ENCODE assay signal across 21 cellular contexts in genomic region chr19:53092723-53093122, GRCh38. TPM values are rescaled to one million over a fixed set of nuclear protein-coding genes. Genes with fewer than 3 reads are reported as not detected.
DNase-seq lines count a peak whose midpoint lies in the region; ATAC-seq, FAIRE-seq and TF ChIP-seq lines count a peak whose summit lies in the region.
"Had no signal": no experiment of that assay in that cellular context is flagged by ENCODE, and none has a peak within 500 bp of the region (broad histone marks: within the 10 kb centered on the region; RNA-seq: fewer than 3 reads in every experiment).

No MANE protein-coding gene starts in this region.

- no peak overlapping the region for H3K23ac ChIP-seq in H1 (ENCODE audit: insufficient read length)

- TF ChIP-seq CTCF in HepG2 (CRISPR knock-in tag; IDR thresholded peaks at IDR 0.05) (no peak), right lobe of liver (IDR thresholded peaks at IDR 0.05) (no peak), WTC11 (IDR thresholded peaks at IDR 0.05) (no peak), H1 (IDR thresholded peaks at IDR 0.05; ENCODE audit: control extremely low read depth in 1 of 3, insufficient read depth in 1 of 3, low read depth in 1 of 3, low read length in 3 of 3) (no peak), omental fat pad (IDR thresholded peaks at IDR 0.05) (no peak)

- no peak overlapping the region for H2BK15ac ChIP-seq in H1 (ENCODE audit: low read length)

- peaks cover 1 to 11% of the 10 kb centered on the region in 2 experiments; a peak in 3 of 5 replicates for H3K36me3 ChIP-seq in HepG2 (replicated peaks in 1 of 2; ENCODE audit: control insufficient read depth in 1 of 2, insufficient read depth in 2 of 2, low read length in 2 of 2)
- H3K36me3 ChIP-seq in right lobe of liver = peaks cover 5 to 11% (median 7%) of the 10 kb centered on the region in 4 donors
- H3K36me3 ChIP-seq in H1 (ENCODE audit: control insufficient read depth in 2 of 4, insufficient read depth in 4 of 4, low read length in 3 of 4) = peaks cover 0 to 24% (median 5%) of the 10 kb centered on the region in 4 experiments; a peak in 5 of 8 replicates
- peaks cover 28% of the 10 kb centered on the region for H3K36me3 ChIP-seq in CD8-positive, alpha-beta memory T cell (ENCODE audit: insufficient read depth, low read length)

- whole genome bisulfite sequencing in HepG2 (ENCODE audit: low lambda C conversion rate) = 57% methylated on average over 1 of the region's 1 CpG
- WGBS in right lobe of liver (ENCODE audit: insufficient coverage, low coverage, low lambda C conversion rate, missing lambda C conversion rate) = 0% methylated on average over 1 of the region's 1 CpG
- 91% methylated on average over 1 of the region's 1 CpG; no CpG with 5 or more reads in 1 of the 2 experiments for WGBS in H1 (ENCODE audit: extremely low coverage in 1 of 2, insufficient coverage in 1 of 2, insufficient read length in 1 of 2, insufficient replicate concordance in 2 of 2, low coverage in 1 of 2, low lambda C conversion rate in 2 of 2, missing lambda C conversion rate in 1 of 2), 2 experiments

- H3K27ac Mint-ChIP-seq in WTC11 = peak overlapping the region; percentile 20; the same call in 1 of the 2 replicates
- no peak overlapping the region for H3K27ac Mint-ChIP-seq in CD8-positive, alpha-beta memory T cell
- H3K27ac Mint-ChIP-seq: H9 had no signal

- H2BK20ac ChIP-seq in H1 (ENCODE audit: low read length) = no peak overlapping the region

- H3K4me2 ChIP-seq in HepG2 (ENCODE audit: low read depth, low read length) (no peak overlapping the region), H1 (ENCODE audit: insufficient read depth in 1 of 2, low read depth in 2 of 2, low read length in 2 of 2) (no peak overlapping the region)

- peaks cover 21% of the 10 kb centered on the region for H3K9me3 ChIP-seq in HepG2 (ENCODE audit: low read length)
- H3K9me3 ChIP-seq in right lobe of liver = no peaks in the 10 kb centered on the region
- H3K9me3 ChIP-seq in H1 (ENCODE audit: insufficient read depth in 2 of 2, low read depth in 1 of 2, low read length in 1 of 2) = no peaks in the 10 kb centered on the region
- no peaks in the 10 kb centered on the region for H3K9me3 ChIP-seq in CD8-positive, alpha-beta memory T cell (ENCODE audit: low read length)
- H3K9me3 ChIP-seq: Caco-2 had no signal

- no peak overlapping the region for H3K56ac ChIP-seq in H1 (replicated peaks; ENCODE audit: insufficient read length, low read depth, low read length)

- no peak overlapping the region for H3K4ac ChIP-seq in H1 (replicated peaks; ENCODE audit: insufficient read length, low read depth, low read length)

- no TSS peak for BruUV-seq in HepG2 (replicated peaks; lab: Mats Ljungman, UMichigan)

- H3K4me3 Mint-ChIP-seq in WTC11 = no peak overlapping the region
- no peak overlapping the region for H3K4me3 Mint-ChIP-seq in CD8-positive, alpha-beta memory T cell
- H3K4me3 Mint-ChIP-seq: CD4-positive, alpha-beta memory T cell; H9 had no signal

- no peak overlapping the region for H4K8ac ChIP-seq in H1 (ENCODE audit: extremely low read depth, insufficient read depth, low read length)

- H3K4me1 ChIP-seq in HepG2 (ENCODE audit: insufficient read depth, low read length) (peaks cover 13% of the 10 kb centered on the region), right lobe of liver (no peaks in the 10 kb centered on the region), H1 (replicated peaks in 1 of 4; ENCODE audit: control insufficient read depth in 3 of 4, insufficient read depth in 4 of 4, low read length in 3 of 4) (peaks cover 0 to 7% (median 2%) of the 10 kb centered on the region in 4 experiments; a peak in 3 of 7 replicates)
- no peaks in the 10 kb centered on the region for H3K4me1 ChIP-seq in CD8-positive, alpha-beta memory T cell (ENCODE audit: insufficient read depth, low read length)

- H4K20me1 ChIP-seq in HepG2 (ENCODE audit: insufficient read depth, low read length) (no peaks in the 10 kb centered on the region), H1 (replicated peaks in 1 of 2; ENCODE audit: control insufficient read depth in 1 of 2, insufficient read depth in 2 of 2, low read length in 2 of 2) (peaks cover 4 to 9% of the 10 kb centered on the region in 2 experiments)

- no peak overlapping the region for H2AK5ac ChIP-seq in H1 (ENCODE audit: low read depth, low read length)

- H3K79me2 ChIP-seq in HepG2 (ENCODE audit: insufficient read depth, low read length) (no peaks in the 10 kb centered on the region), H1 (ENCODE audit: control insufficient read depth in 1 of 2, insufficient read depth in 2 of 2, low read length in 2 of 2) (peaks cover 0 to 22% of the 10 kb centered on the region in 2 experiments; a peak in 2 of 4 replicates)

- H3K9ac ChIP-seq in HepG2 (ENCODE audit: insufficient read depth, low read depth, low read length) (no peak overlapping the region), H1 (replicated peaks in 1 of 4; ENCODE audit: extremely low read depth in 1 of 4, low read depth in 3 of 4, low read length in 3 of 4) (no peak overlapping the region)
- H3K9ac ChIP-seq: GM23248 had no signal

- H3K27ac ChIP-seq in HepG2 (ENCODE audit: extremely low read length, insufficient read depth, low read length) (no peak overlapping the region), right lobe of liver (no peak overlapping the region), H1 (ENCODE audit: low read depth, low read length) (no peak overlapping the region)
- H3K27ac ChIP-seq in CD8-positive, alpha-beta memory T cell (ENCODE audit: low read depth, low read length) = no peak overlapping the region
- H3K27ac ChIP-seq: GM23248 had no signal

- peaks cover 5% of the 10 kb centered on the region; the same call in 1 of the 2 replicates for H3K79me1 ChIP-seq in H1 (ENCODE audit: low read depth, low read length)

- no peak overlapping the region for H3K14ac ChIP-seq in H1 (ENCODE audit: insufficient read length)

- FAIRE-seq in HepG2 (lab: Jason Lieb, UNC) = no peak
- no peak for FAIRE-seq in H1 (lab: Jason Lieb, UNC)
- FAIRE-seq: G401.6, GM12892 had no signal

- CTCF ChIA-PET in HepG2 (lab: Yijun Ruan, JAX; ENCODE audit: low intra/inter-chr PET ratio, low total read pairs) (no interaction called here), WTC11 (lab: Charles Lee) (interaction anchor here (2.1 kb wide), 1 partner anchor 15 kb away, joined by 39 read pairs; no protein-coding TSS in a partner anchor), H1 (lab: Charles Lee; ENCODE audit: partially characterized antibody) (interaction anchor here (0.8 to 2.6 kb wide), 3 partner anchors 9 to 33 kb away, joined by 3 to 8 read pairs (median 3); no protein-coding TSS in a partner anchor)
- CTCF ChIA-PET in CD8-positive, alpha-beta memory T cell (lab: Charles Lee) = no interaction called here

- intact Hi-C loops in HepG2 (cut with micrococcal nuclease; ENCODE audit: unreplicated experiment) = no loop called here
- intact Hi-C loops in right lobe of liver (cut with DNase I) = no loop called here

- TF ChIP-seq POLR2A in HepG2 (IDR thresholded peaks at IDR 0.05; ENCODE audit: insufficient read depth in 1 of 2, low read depth in 2 of 2, low read length in 2 of 2) = no peak
- no peak for TF ChIP-seq POLR2A in right lobe of liver (IDR thresholded peaks at IDR 0.05)
- TF ChIP-seq POLR2A in H1 (IDR thresholded peaks at IDR 0.05; ENCODE audit: control extremely low read depth in 1 of 2, low read depth in 2 of 2, low read length in 2 of 2) = no peak

- ATAC-seq in HepG2 = no peak
- no peak for ATAC-seq in right lobe of liver
- ATAC-seq in WTC11 = no peak
- ATAC-seq in omental fat pad (ENCODE audit: low FRiP score) = no peak
- ATAC-seq: HCT116 had no signal

- no peaks in the 10 kb centered on the region for H3K23me2 ChIP-seq in H1 (ENCODE audit: low read depth, low read length)

- no peak overlapping the region for H3K18ac ChIP-seq in H1 (ENCODE audit: extremely low read depth, low read length)

- TF ChIP-seq RAD21 in HepG2 (CRISPR knock-in tag; IDR thresholded peaks at IDR 0.05) = no peak
- no peak for TF ChIP-seq RAD21 in H1 (IDR thresholded peaks at IDR 0.05 in 1 of 2, conservative IDR thresholded peaks at IDR 0.05 in 1 of 2; ENCODE audit: low read depth in 2 of 2, low read length in 2 of 2)

- no peak overlapping the region for H2BK120ac ChIP-seq in H1 (replicated peaks; ENCODE audit: low read depth, low read length)

- H3K36me3 Mint-ChIP-seq in WTC11 = peaks cover 31% of the 10 kb centered on the region
- H3K36me3 Mint-ChIP-seq in CD8-positive, alpha-beta memory T cell = peaks cover 36 to 77% (median 37%) of the 10 kb centered on the region in 3 donors

- in situ Hi-C loops in HepG2 (cut with HindIII; ENCODE audit: extremely low pct_ligation_motif_present, low pct_unique_long_range_greater_than_20kb) = no loop called here

- DNase-seq in HepG2 (ENCODE audit: low spot score) (no peak), right lobe of liver (no peak), WTC11 (ENCODE audit: low spot score) (no peak), H1 (ENCODE audit: low read depth in 1 of 2, low spot score in 2 of 2) (no peak), SHP77 (lab: John Stamatoyannopoulos, UW) (no peak), omental fat pad (ENCODE audit: low spot score) (no peak)
- no peak for DNase-seq in CD8-positive, alpha-beta memory T cell
- DNase-seq: 8988T; C1 segment of cervical spinal cord; Caco-2; CD4-positive, alpha-beta memory T cell; DMS153; DND-41; GM23248; H9 had no signal

- H2BK5ac ChIP-seq in H1 (ENCODE audit: low read depth, low read length) = no peak overlapping the region

- no peak overlapping the region for H2AFZ ChIP-seq in HepG2 (ENCODE audit: low read length)
- H2AFZ ChIP-seq in H1 (ENCODE audit: low read length) = no peak overlapping the region
- H2AFZ ChIP-seq: GM23248 had no signal

- no peaks in the 10 kb centered on the region for H3K9me3 Mint-ChIP-seq in WTC11
- H3K9me3 Mint-ChIP-seq in CD8-positive, alpha-beta memory T cell = peaks cover 0 to 1% (median 0%) of the 10 kb centered on the region in 5 donors
- H3K9me3 Mint-ChIP-seq: H9 had no signal

- POLR2A ChIA-PET in HepG2 (lab: Yijun Ruan, JAX) (no interaction called here), WTC11 (lab: Charles Lee) (no interaction called here), H1 (lab: Charles Lee; ENCODE audit: partially characterized antibody) (no interaction called here)
- POLR2A ChIA-PET in CD8-positive, alpha-beta memory T cell (lab: Charles Lee) = no interaction called here

- no peak overlapping the region for H4K5ac ChIP-seq in H1 (ENCODE audit: insufficient read length, low read depth, low read length)

- H3K27me3 ChIP-seq in HepG2 (ENCODE audit: control insufficient read depth in 1 of 2, insufficient read depth in 2 of 2, low read length in 2 of 2) (no peaks in the 10 kb centered on the region), right lobe of liver (no peaks in the 10 kb centered on the region), H1 (replicated peaks in 1 of 4; ENCODE audit: control insufficient read depth in 3 of 4, extremely low read depth in 1 of 4, insufficient read depth in 3 of 4, low read length in 3 of 4) (no peaks in the 10 kb centered on the region)
- H3K27me3 ChIP-seq in CD8-positive, alpha-beta memory T cell (ENCODE audit: insufficient read depth, low read length, poor library complexity, severe bottlenecking) = no peaks in the 10 kb centered on the region

- H4K91ac ChIP-seq in H1 (replicated peaks; ENCODE audit: insufficient read length, low read length) = no peak overlapping the region

- H2BK12ac ChIP-seq in H1 (ENCODE audit: low read depth, low read length) = no peak overlapping the region

- peaks cover 39% of the 10 kb centered on the region for H3K4me1 Mint-ChIP-seq in WTC11
- H3K4me1 Mint-ChIP-seq in CD8-positive, alpha-beta memory T cell = peaks cover 12 to 35% (median 14%) of the 10 kb centered on the region in 3 donors

- H3K4me3 ChIP-seq in HepG2 (replicated peaks in 1 of 3; ENCODE audit: insufficient read depth in 1 of 3, low read depth in 2 of 3, low read length in 3 of 3) = no peak overlapping the region
- H3K4me3 ChIP-seq in right lobe of liver = no peak overlapping the region
- no peak overlapping the region for H3K4me3 ChIP-seq in H1 (ENCODE audit: extremely low read depth in 1 of 4, insufficient read depth in 2 of 4, low read depth in 3 of 4, low read length in 4 of 4)
- no peak overlapping the region for H3K4me3 ChIP-seq in CD8-positive, alpha-beta memory T cell (ENCODE audit: low read length)
- H3K4me3 ChIP-seq: GM23248 had no signal

- TF ChIP-seq EP300 in HepG2 (IDR thresholded peaks at IDR 0.05; ENCODE audit: low read depth in 2 of 2, low read length in 2 of 2) = no peak
- no peak for TF ChIP-seq EP300 in HepG2 (CRISPR knock-in tag; IDR thresholded peaks at IDR 0.05; ENCODE audit: borderline replicate concordance)
- no peak for TF ChIP-seq EP300 in H1 (IDR thresholded peaks at IDR 0.05; ENCODE audit: borderline replicate concordance in 1 of 2, low read depth in 2 of 2, low read length in 2 of 2)

- no peaks in the 10 kb centered on the region for H3K27me3 Mint-ChIP-seq in WTC11 (ENCODE audit: low read depth)
- H3K27me3 Mint-ChIP-seq in CD8-positive, alpha-beta memory T cell = no peaks in the 10 kb centered on the region
- H3K27me3 Mint-ChIP-seq: CD4-positive, alpha-beta memory T cell had no signal

RNA-seq across cellular contexts. Expression of gene ZNF160, which starts 10.5 kb away (rescaled TPM):
- 12.1 and 14.5 TPM in 2 replicates for total RNA-seq in HepG2 (2016; rRNA removed; fragmentation: Illumina TruSeq; extraction: Trizol)
- total RNA-seq in HepG2 (2016; cell fraction: cytosol; rRNA removed; fragmentation: Illumina TruSeq; extraction: Trizol; ENCODE audit: low read depth) = 1.8 and 1.9 TPM in 2 replicates
- total RNA-seq in HepG2 (2016; cell fraction: insoluble cytoplasmic fraction; rRNA removed; fragmentation: Illumina TruSeq; extraction: Trizol) = 13.3 and 13.9 TPM in 2 replicates
- total RNA-seq in HepG2 (2016; cell fraction: membrane; rRNA removed; fragmentation: Illumina TruSeq; extraction: Trizol) = 4.6 and 4.7 TPM in 2 replicates
- total RNA-seq in HepG2 (2016; cell fraction: nucleus; rRNA removed; fragmentation: Illumina TruSeq; extraction: Trizol) = 12.9 and 16.9 TPM in 2 replicates
- polyA plus RNA-seq in HepG2 (2011; rRNA removed) = 8.1 and 8.4 TPM in 2 replicates
- polyA plus RNA-seq in HepG2 (2011; cell fraction: cytosol; rRNA removed) = 4.1 and 5.1 TPM in 2 replicates
- 26.0 and 27.3 TPM in 2 replicates for polyA plus RNA-seq in HepG2 (2011; cell fraction: nucleus; rRNA removed)
- polyA plus RNA-seq in HepG2 (2012) = 8.0 and 9.4 TPM in 2 replicates
- polyA plus RNA-seq in HepG2 (2016; cell fraction: cytosol; fragmentation: Illumina TruSeq; extraction: Trizol; ENCODE audit: low read depth) = 0.28 and 0.32 TPM in 2 replicates
- 6.5 TPM in 2 replicates for polyA plus RNA-seq in HepG2 (2016; cell fraction: insoluble cytoplasmic fraction; fragmentation: Illumina TruSeq; extraction: Trizol; ENCODE audit: low read depth)
- polyA plus RNA-seq in HepG2 (2016; cell fraction: membrane; fragmentation: Illumina TruSeq; extraction: Trizol; ENCODE audit: low read depth) = 0.78 and 1.0 TPM in 2 replicates
- polyA plus RNA-seq in HepG2 (2016; cell fraction: nucleus; fragmentation: Illumina TruSeq; extraction: Trizol; ENCODE audit: insufficient read depth, low read depth) = 19.2 and 24.1 TPM in 2 replicates
- 11.3 and 19.4 TPM in 2 replicates for polyA minus RNA-seq in HepG2 (2011; rRNA and poly(A)+ RNA removed; ENCODE audit: low replicate concordance)
- 7.6 and 9.4 TPM in 2 replicates for polyA minus RNA-seq in HepG2 (2011; cell fraction: cytosol; rRNA and poly(A)+ RNA removed)
- polyA minus RNA-seq in HepG2 (2011; cell fraction: nucleus; rRNA and poly(A)+ RNA removed) = 30.6 and 42.0 TPM in 2 replicates
- 10 to 100 TPM in 5 of 6 experiments, 1 to 10 TPM in 1; 6.6 to 18.9 (median 13.9) TPM for total RNA-seq in right lobe of liver
- 53.8 to 54.6 TPM (median 54.5 TPM) in 3 replicates for total RNA-seq in WTC11 (2021)
- total RNA-seq in H1 (2021; fragmentation: NEBNext Ultra II Directional; extraction: Animal tissue kit (Norgen Biotek cat#: 25700)) = 28.3 and 31.2 TPM in 2 replicates
- 15.8 and 29.0 TPM in 2 replicates for polyA plus RNA-seq in H1 (2011; rRNA removed)
- 43.1 TPM for polyA plus RNA-seq in H1 (2011; cell fraction: cytosol; rRNA removed)
- 51.6 TPM for polyA plus RNA-seq in H1 (2011; cell fraction: nucleus; rRNA removed)
- polyA plus RNA-seq in H1 (2012, experiment 1 of 2) = 23.1 to 39.7 TPM (median 26.2 TPM) in 4 replicates
- 1.8 TPM for polyA plus RNA-seq in H1 (2012, experiment 2 of 2)
- 23.9 TPM for polyA plus RNA-seq in H1 (2013, experiment 1 of 2)
- 19.6 TPM for polyA plus RNA-seq in H1 (2013, experiment 2 of 2)
- polyA minus RNA-seq in H1 (2011; rRNA and poly(A)+ RNA removed) = 31.2 and 34.1 TPM in 2 replicates
- 21.1 TPM for polyA minus RNA-seq in H1 (2011; cell fraction: cytosol; rRNA and poly(A)+ RNA removed)
- polyA minus RNA-seq in H1 (2011; cell fraction: nucleus; rRNA and poly(A)+ RNA removed) = 61.4 TPM
- 10 to 100 TPM; 20.9 to 22.3 TPM for total RNA-seq in CD8-positive, alpha-beta memory T cell
- polyA plus RNA-seq in CD8-positive, alpha-beta memory T cell = 23.8 TPM
- total RNA-seq in omental fat pad = 10 to 100 TPM; 28.6 to 76.1 (median 49.6) TPM

RNA-seq across cellular contexts. Expression of gene ZNF415, which starts 40.0 kb away (rescaled TPM):
- total RNA-seq in HepG2 (2016; rRNA removed; fragmentation: Illumina TruSeq; extraction: Trizol) (0.15 and 0.29 TPM in 2 replicates), right lobe of liver (1 to 10 TPM in 1 of 6 experiments, under 1 TPM in 5; 0.12 to 1.3 (median 0.47) TPM), WTC11 (2021) (9.3 to 11.2 TPM (median 11.2 TPM) in 3 replicates), omental fat pad (10 to 100 TPM in 2 of 4 donors, 1 to 10 TPM in 2; 4.2 to 12.6 (median 10.3) TPM)
- total RNA-seq in HepG2 (2016; cell fraction: cytosol; rRNA removed; fragmentation: Illumina TruSeq; extraction: Trizol; ENCODE audit: low read depth) = not detected in 2 replicates
- total RNA-seq in HepG2 (2016; cell fraction: insoluble cytoplasmic fraction; rRNA removed; fragmentation: Illumina TruSeq; extraction: Trizol) = 0.24 and 0.58 TPM in 2 replicates
- 0.19 and 0.24 TPM in 2 replicates for total RNA-seq in HepG2 (2016; cell fraction: membrane; rRNA removed; fragmentation: Illumina TruSeq; extraction: Trizol)
- 0.56 TPM in 1 of 2 replicates, not detected in the other for total RNA-seq in HepG2 (2016; cell fraction: nucleus; rRNA removed; fragmentation: Illumina TruSeq; extraction: Trizol)
- polyA plus RNA-seq in HepG2 (2011; rRNA removed) (0.17 and 0.38 TPM in 2 replicates), H1 (2011; rRNA removed) (3.8 and 5.8 TPM in 2 replicates)
- polyA plus RNA-seq in HepG2 (2011; cell fraction: cytosol; rRNA removed) = 0.07 and 0.13 TPM in 2 replicates
- polyA plus RNA-seq in HepG2 (2011; cell fraction: nucleus; rRNA removed) = 0.18 and 0.23 TPM in 2 replicates
- polyA plus RNA-seq in HepG2 (2012) = 0.37 and 0.46 TPM in 2 replicates
- polyA plus RNA-seq in HepG2 (2016; cell fraction: cytosol; fragmentation: Illumina TruSeq; extraction: Trizol; ENCODE audit: low read depth) = 0.14 TPM in 1 of 2 replicates, not detected in the other
- 0.38 and 0.69 TPM in 2 replicates for polyA plus RNA-seq in HepG2 (2016; cell fraction: insoluble cytoplasmic fraction; fragmentation: Illumina TruSeq; extraction: Trizol; ENCODE audit: low read depth)
- 0.07 and 0.23 TPM in 2 replicates for polyA plus RNA-seq in HepG2 (2016; cell fraction: membrane; fragmentation: Illumina TruSeq; extraction: Trizol; ENCODE audit: low read depth)
- polyA plus RNA-seq in HepG2 (2016; cell fraction: nucleus; fragmentation: Illumina TruSeq; extraction: Trizol; ENCODE audit: insufficient read depth, low read depth) = 0.48 and 1.3 TPM in 2 replicates
- polyA minus RNA-seq in HepG2 (2011; rRNA and poly(A)+ RNA removed; ENCODE audit: low replicate concordance) = not detected in 2 replicates
- 0.26 and 0.89 TPM in 2 replicates for polyA minus RNA-seq in HepG2 (2011; cell fraction: cytosol; rRNA and poly(A)+ RNA removed)
- 0.64 TPM in 1 of 2 replicates, not detected in the other for polyA minus RNA-seq in HepG2 (2011; cell fraction: nucleus; rRNA and poly(A)+ RNA removed)
- total RNA-seq in H1 (2021; fragmentation: NEBNext Ultra II Directional; extraction: Animal tissue kit (Norgen Biotek cat#: 25700)) = 9.3 and 9.7 TPM in 2 replicates
- 6.8 TPM for polyA plus RNA-seq in H1 (2011; cell fraction: cytosol; rRNA removed)
- polyA plus RNA-seq in H1 (2011; cell fraction: nucleus; rRNA removed) = 5.3 TPM
- 4.9 to 8.6 TPM (median 6.5 TPM) in 4 replicates for polyA plus RNA-seq in H1 (2012, experiment 1 of 2)
- 0.20 TPM for polyA plus RNA-seq in H1 (2012, experiment 2 of 2)
- polyA plus RNA-seq in H1 (2013, experiment 1 of 2) = 8.7 TPM
- polyA plus RNA-seq in H1 (2013, experiment 2 of 2) = 8.7 TPM
- 19.2 and 20.2 TPM in 2 replicates for polyA minus RNA-seq in H1 (2011; rRNA and poly(A)+ RNA removed)
- polyA minus RNA-seq in H1 (2011; cell fraction: cytosol; rRNA and poly(A)+ RNA removed) = 8.2 TPM
- polyA minus RNA-seq in H1 (2011; cell fraction: nucleus; rRNA and poly(A)+ RNA removed) = 13.2 TPM
- total RNA-seq in CD8-positive, alpha-beta memory T cell = under 1 TPM; 0.22 to 0.66 TPM
- 1.4 TPM for polyA plus RNA-seq in CD8-positive, alpha-beta memory T cell

RNA-seq across cellular contexts. Expression of gene ERVV-2, which starts 48.2 kb away (rescaled TPM):
- total RNA-seq in HepG2 (2016; rRNA removed; fragmentation: Illumina TruSeq; extraction: Trizol) (not detected in 2 replicates), right lobe of liver (not detected), WTC11 (2021) (0.26 to 0.46 TPM (median 0.46 TPM) in 3 replicates), omental fat pad (not detected)
- not detected in 2 replicates for total RNA-seq in HepG2 (2016; cell fraction: cytosol; rRNA removed; fragmentation: Illumina TruSeq; extraction: Trizol; ENCODE audit: low read depth)
- not detected in 2 replicates for total RNA-seq in HepG2 (2016; cell fraction: insoluble cytoplasmic fraction; rRNA removed; fragmentation: Illumina TruSeq; extraction: Trizol)
- total RNA-seq in HepG2 (2016; cell fraction: membrane; rRNA removed; fragmentation: Illumina TruSeq; extraction: Trizol) = not detected in 2 replicates
- total RNA-seq in HepG2 (2016; cell fraction: nucleus; rRNA removed; fragmentation: Illumina TruSeq; extraction: Trizol) = not detected in 2 replicates
- polyA plus RNA-seq in HepG2 (2011; rRNA removed) (0.03 TPM in 1 of 2 replicates, not detected in the other), H1 (2011; rRNA removed) (0.03 TPM in 1 of 2 replicates, not detected in the other)
- polyA plus RNA-seq in HepG2 (2011; cell fraction: cytosol; rRNA removed) = 0.04 TPM in 1 of 2 replicates, not detected in the other
- polyA plus RNA-seq in HepG2 (2011; cell fraction: nucleus; rRNA removed) = not detected in 2 replicates
- not detected in 2 replicates for polyA plus RNA-seq in HepG2 (2012)
- polyA plus RNA-seq in HepG2 (2016; cell fraction: cytosol; fragmentation: Illumina TruSeq; extraction: Trizol; ENCODE audit: low read depth) = not detected in 2 replicates
- not detected in 2 replicates for polyA plus RNA-seq in HepG2 (2016; cell fraction: insoluble cytoplasmic fraction; fragmentation: Illumina TruSeq; extraction: Trizol; ENCODE audit: low read depth)
- not detected in 2 replicates for polyA plus RNA-seq in HepG2 (2016; cell fraction: membrane; fragmentation: Illumina TruSeq; extraction: Trizol; ENCODE audit: low read depth)
- polyA plus RNA-seq in HepG2 (2016; cell fraction: nucleus; fragmentation: Illumina TruSeq; extraction: Trizol; ENCODE audit: insufficient read depth, low read depth) = not detected in 2 replicates
- polyA minus RNA-seq in HepG2 (2011; rRNA and poly(A)+ RNA removed; ENCODE audit: low replicate concordance) = 0.09 TPM in 1 of 2 replicates, not detected in the other
- not detected in 2 replicates for polyA minus RNA-seq in HepG2 (2011; cell fraction: cytosol; rRNA and poly(A)+ RNA removed)
- not detected in 2 replicates for polyA minus RNA-seq in HepG2 (2011; cell fraction: nucleus; rRNA and poly(A)+ RNA removed)
- not detected in 2 replicates for total RNA-seq in H1 (2021; fragmentation: NEBNext Ultra II Directional; extraction: Animal tissue kit (Norgen Biotek cat#: 25700))
- 0.04 TPM for polyA plus RNA-seq in H1 (2011; cell fraction: cytosol; rRNA removed)
- not detected for polyA plus RNA-seq in H1 (2011; cell fraction: nucleus; rRNA removed)
- not detected in 4 replicates for polyA plus RNA-seq in H1 (2012, experiment 1 of 2)
- polyA plus RNA-seq in H1 (2012, experiment 2 of 2) = not detected
- 0.08 TPM for polyA plus RNA-seq in H1 (2013, experiment 1 of 2)
- 0.07 TPM for polyA plus RNA-seq in H1 (2013, experiment 2 of 2)
- polyA minus RNA-seq in H1 (2011; rRNA and poly(A)+ RNA removed) = not detected in 2 replicates
- not detected for polyA minus RNA-seq in H1 (2011; cell fraction: cytosol; rRNA and poly(A)+ RNA removed)
- not detected for polyA minus RNA-seq in H1 (2011; cell fraction: nucleus; rRNA and poly(A)+ RNA removed)
- not detected for total RNA-seq in CD8-positive, alpha-beta memory T cell
- polyA plus RNA-seq in CD8-positive, alpha-beta memory T cell = not detected
- total RNA-seq: A673; CD4-positive, alpha-beta memory T cell; GM23248; H4; H9 had no signal
- polyA plus RNA-seq: BJ; CD4-positive, alpha-beta memory T cell; GM23248 had no signal

Comparison
In these comparisons a context has a peak if more than half of its experiments do, and no peak if none do; other contexts are left out.
1. CTCF ChIA-PET loops: an anchor here in WTC11 (2.1 kb wide) and H1 (0.8 to 2.6 kb wide); none called in HepG2 and CD8-positive, alpha-beta memory T cell.